In the genomic region with DNA sequence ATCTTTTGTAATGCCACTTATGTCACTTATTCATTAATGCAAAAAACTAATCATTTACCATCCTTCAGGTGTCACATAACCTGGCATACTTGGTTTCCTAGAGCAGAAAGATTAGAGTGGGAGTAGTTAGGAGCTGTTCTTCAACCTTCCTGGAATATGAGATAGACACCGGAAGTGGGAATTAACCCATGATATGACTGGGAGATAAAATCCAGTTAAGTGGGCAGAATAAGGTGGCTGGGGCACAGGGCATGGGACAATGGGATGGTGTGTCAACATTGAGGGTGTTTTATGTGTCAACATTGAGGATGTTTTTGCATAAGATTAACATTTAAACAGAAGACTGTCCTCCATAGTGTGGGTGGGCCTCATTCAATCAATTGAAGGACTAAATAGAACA, we compare ENCODE assay signal across 27 cellular contexts.
"Had no signal": no experiment of that assay in that cellular context is flagged by ENCODE, and none has a peak within 500 bp of the region (broad histone marks: within the 10 kb centered on the region; RNA-seq: fewer than 3 reads in every experiment).

No MANE protein-coding gene starts in this region.

- H3K27me3 ChIP-seq: ascending aorta, breast epithelium, cardiac muscle cell, colonic mucosa had no signal

- H3K36me3 Mint-ChIP-seq: activated naive CD4-positive, alpha-beta T cell treated with anti-CD3 and anti-CD28 coated beads, Interleukin-2, amount 10 ng/mL, durations not matched to agents 7 days and 5 days; brain; WTC11 had no signal

- H3K27me3 Mint-ChIP-seq: activated CD4-positive, alpha-beta memory T cell treated with anti-CD3 and anti-CD28 coated beads, Interleukin-2, amount 10 ng/mL, durations not matched to agents 7 days and 5 days; activated CD4-positive, alpha-beta T cell treated with anti-CD3 and anti-CD28 coated beads, Interleukin-2, amount 10 ng/mL, durations not matched to agents 7 days and 5 days; activated naive CD4-positive, alpha-beta T cell treated with anti-CD3 and anti-CD28 coated beads, Interleukin-2, amount 10 ng/mL, durations not matched to agents 7 days and 5 days; activated naive CD8-positive, alpha-beta T cell treated with anti-CD3 and anti-CD28 coated beads, Interleukin-2, amount 10 ng/mL, durations not matched to agents 7 days and 5 days; activated T-cell treated with anti-CD3 and anti-CD28 coated beads, Interleukin-2, amount 50 U/mL, for 24 hours had no signal

- H3K9me3 ChIP-seq: ascending aorta, colonic mucosa had no signal

- DNase-seq: activated CD4-positive, alpha-beta memory T cell treated with anti-CD3 and anti-CD28 coated beads, Interleukin-2, amount 10 ng/mL, durations not matched to agents 7 days and 5 days; activated CD4-positive, alpha-beta T cell treated with anti-CD3 and anti-CD28 coated beads for 1 hour; activated CD4-positive, alpha-beta T cell treated with anti-CD3 and anti-CD28 coated beads for 4 hours; activated CD4-positive, alpha-beta T cell treated with anti-CD3 and anti-CD28 coated beads, Interleukin-2, amount 10 ng/mL, durations not matched to agents 7 days and 5 days; activated CD4-positive, alpha-beta T cell treated with anti-CD3 and anti-CD28 coated beads, Interleukin-2, amount 50 U/mL, for 4 hours; activated CD8-positive, alpha-beta memory T cell treated with anti-CD3 and anti-CD28 coated beads, Interleukin-2, amount 50 U/mL, for 48 hours; activated gamma-delta T cell; activated naive CD4-positive, alpha-beta T cell; activated naive CD4-positive, alpha-beta T cell treated with anti-CD3 and anti-CD28 coated beads, Interleukin-2, amount 10 ng/mL, durations not matched to agents 7 days and 5 days; activated naive CD8-positive, alpha-beta T cell treated with anti-CD3 and anti-CD28 coated beads, Interleukin-2, amount 10 ng/mL, durations not matched to agents 7 days and 5 days; activated T-cell treated with anti-CD3 and anti-CD28 coated beads for 4 hours; activated T-cell treated with anti-CD3 and anti-CD28 coated beads, Interleukin-2, amount 50 U/mL, for 24 hours; activated T-cell treated with anti-CD3 and anti-CD28 coated beads, Interleukin-2, amount 50 U/mL, for 72 hours; central memory CD4-positive, alpha-beta T cell; cerebellar nuclear complex; colonic mucosa; effector CD8-positive, alpha-beta T cell; foreskin fibroblast; head of caudate nucleus; T-helper 2 cell had no signal

- H3K4me3 Mint-ChIP-seq: activated CD4-positive, alpha-beta memory T cell treated with anti-CD3 and anti-CD28 coated beads, Interleukin-2, amount 10 ng/mL, durations not matched to agents 7 days and 5 days; activated CD4-positive, alpha-beta T cell treated with anti-CD3 and anti-CD28 coated beads, Interleukin-2, amount 10 ng/mL, durations not matched to agents 7 days and 5 days; activated naive CD4-positive, alpha-beta T cell treated with anti-CD3 and anti-CD28 coated beads, Interleukin-2, amount 10 ng/mL, durations not matched to agents 7 days and 5 days; activated naive CD8-positive, alpha-beta T cell treated with anti-CD3 and anti-CD28 coated beads, Interleukin-2, amount 10 ng/mL, durations not matched to agents 7 days and 5 days; activated T-cell treated with anti-CD3 and anti-CD28 coated beads, Interleukin-2, amount 50 U/mL, for 24 hours; activated T-cell treated with anti-CD3 and anti-CD28 coated beads, Interleukin-2, amount 50 U/mL, for 72 hours; brain; WTC11 had no signal

- H3K9me3 Mint-ChIP-seq: activated T-cell treated with anti-CD3 and anti-CD28 coated beads, Interleukin-2, amount 50 U/mL, for 24 hours had no signal

- H3K4me3 ChIP-seq: ascending aorta, breast epithelium, cardiac muscle cell, colonic mucosa had no signal

- H3K27ac Mint-ChIP-seq: activated CD4-positive, alpha-beta memory T cell treated with anti-CD3 and anti-CD28 coated beads, Interleukin-2, amount 10 ng/mL, durations not matched to agents 7 days and 5 days; activated CD4-positive, alpha-beta T cell treated with anti-CD3 and anti-CD28 coated beads, Interleukin-2, amount 10 ng/mL, durations not matched to agents 7 days and 5 days; activated naive CD4-positive, alpha-beta T cell treated with anti-CD3 and anti-CD28 coated beads, Interleukin-2, amount 10 ng/mL, durations not matched to agents 7 days and 5 days; activated naive CD4-positive, alpha-beta T cell treated with anti-CD3 and anti-CD28 coated beads, Interleukin-2, amount 50 U/mL, for 72 hours; activated naive CD8-positive, alpha-beta T cell treated with anti-CD3 and anti-CD28 coated beads, Interleukin-2, amount 10 ng/mL, durations not matched to agents 7 days and 5 days; activated T-cell treated with anti-CD3 and anti-CD28 coated beads, Interleukin-2, amount 50 U/mL, for 24 hours; activated T-cell treated with anti-CD3 and anti-CD28 coated beads, Interleukin-2, amount 50 U/mL, for 72 hours; WTC11 had no signal

- H3K36me3 ChIP-seq: ascending aorta, breast epithelium, cardiac muscle cell, colonic mucosa had no signal

- H3K27ac ChIP-seq: ascending aorta, breast epithelium, cardiac muscle cell, colonic mucosa had no signal

- H3K4me1 ChIP-seq: breast epithelium, colonic mucosa had no signal

- ATAC-seq: activated naive CD4-positive, alpha-beta T cell treated with anti-CD3 and anti-CD28 coated beads, Interleukin-2, amount 50 U/mL, for 72 hours; activated T-cell treated with anti-CD3 and anti-CD28 coated beads, Interleukin-2, amount 50 U/mL, for 72 hours; esophagus mucosa; WTC11 had no signal

- H3K4me1 Mint-ChIP-seq: activated CD4-positive, alpha-beta memory T cell treated with anti-CD3 and anti-CD28 coated beads, Interleukin-2, amount 10 ng/mL, durations not matched to agents 7 days and 5 days; activated naive CD4-positive, alpha-beta T cell treated with anti-CD3 and anti-CD28 coated beads, Interleukin-2, amount 10 ng/mL, durations not matched to agents 7 days and 5 days had no signal
